In the genomic region with DNA sequence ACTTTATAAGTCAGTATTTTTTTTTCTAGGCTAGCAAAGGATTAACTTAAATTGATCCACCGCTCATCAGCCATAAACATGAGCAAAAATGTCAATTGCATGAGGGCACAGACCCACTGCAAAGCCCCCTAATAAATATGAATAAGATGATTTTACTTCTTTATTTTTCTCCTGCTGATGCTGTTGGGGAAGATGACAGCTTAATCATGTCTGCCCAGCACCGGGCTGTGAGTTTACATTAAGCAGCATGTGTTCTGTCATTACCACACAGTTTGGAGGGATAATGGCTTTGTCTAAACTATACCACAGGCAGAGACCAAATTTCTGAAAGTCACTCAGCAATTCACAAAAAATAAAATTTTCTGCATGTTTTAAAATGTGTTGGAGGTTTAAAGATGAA, we compare ENCODE assay signal across 1 cellular context.
TF ChIP-seq lines count a peak whose summit lies in the region.

No MANE protein-coding gene starts in this region.

TF ChIP-seq in GM23338, 12 proteins besides CTCF, POLR2A, EP300 and RAD21 (continued from another document):
- TF ChIP-seq, protein P1, sequence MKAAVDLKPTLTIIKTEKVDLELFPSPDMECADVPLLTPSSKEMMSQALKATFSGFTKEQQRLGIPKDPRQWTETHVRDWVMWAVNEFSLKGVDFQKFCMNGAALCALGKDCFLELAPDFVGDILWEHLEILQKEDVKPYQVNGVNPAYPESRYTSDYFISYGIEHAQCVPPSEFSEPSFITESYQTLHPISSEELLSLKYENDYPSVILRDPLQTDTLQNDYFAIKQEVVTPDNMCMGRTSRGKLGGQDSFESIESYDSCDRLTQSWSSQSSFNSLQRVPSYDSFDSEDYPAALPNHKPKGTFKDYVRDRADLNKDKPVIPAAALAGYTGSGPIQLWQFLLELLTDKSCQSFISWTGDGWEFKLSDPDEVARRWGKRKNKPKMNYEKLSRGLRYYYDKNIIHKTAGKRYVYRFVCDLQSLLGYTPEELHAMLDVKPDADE (IDR thresholded peaks at IDR 0.05) = no peak
